1 cellular context compared by ENCODE assay signal in genomic region chr2:189574793-189575475, GRCh38.
TF ChIP-seq lines count a peak whose summit lies in the region.

No MANE protein-coding gene starts in this region.

TF ChIP-seq in HepG2, 621 proteins besides CTCF, POLR2A, EP300 and RAD21 (continued from another document and continues in another):
- peak; percentile 90 for TF ChIP-seq HNF1A (IDR thresholded peaks at IDR 0.05; ENCODE audit: low read depth)
- peak; percentile 96 for TF ChIP-seq HNF1A (CRISPR knock-in tag; IDR thresholded peaks at IDR 0.05; ENCODE audit: borderline replicate concordance)
- no peak for TF ChIP-seq YEATS4 (CRISPR knock-in tag; IDR thresholded peaks at IDR 0.05; ENCODE audit: borderline replicate concordance)
- 0 out of 2 replicates have a peak, but pooled peaks have one; percentile 15 for TF ChIP-seq ZNF792 (CRISPR knock-in tag; IDR thresholded peaks at IDR 0.05)
- no peak for TF ChIP-seq DMAP1 (CRISPR knock-in tag; IDR thresholded peaks at IDR 0.05)
- TF ChIP-seq ZNF24 (IDR thresholded peaks at IDR 0.05), result peak; percentile 6; the same call in 1 of the 2 replicates
- TF ChIP-seq HOMEZ (CRISPR knock-in tag; IDR thresholded peaks at IDR 0.05; ENCODE audit: low read depth), result peak; percentile 80
- TF ChIP-seq SIN3A (IDR thresholded peaks at IDR 0.05; ENCODE audit: borderline replicate concordance, low read depth, low read length), result no peak
- TF ChIP-seq ZNF879 (CRISPR knock-in tag; IDR thresholded peaks at IDR 0.05), result no peak
- no peak for TF ChIP-seq ZNF737 (CRISPR knock-in tag; IDR thresholded peaks at IDR 0.05; ENCODE audit: borderline replicate concordance)
- TF ChIP-seq CHD4 (IDR thresholded peaks at IDR 0.05; ENCODE audit: borderline replicate concordance, low read length), result peak; percentile 44; the same call in 1 of the 2 replicates
- TF ChIP-seq ZNF549 (CRISPR knock-in tag; IDR thresholded peaks at IDR 0.05), result no peak
- TF ChIP-seq ZNF205 (CRISPR knock-in tag; IDR thresholded peaks at IDR 0.05), result 0 out of 2 replicates have a peak, but pooled peaks have one; percentile 47
- TF ChIP-seq ZMAT3 (CRISPR knock-in tag; conservative IDR thresholded peaks at IDR 0.05), result no peak
- no peak for TF ChIP-seq ZSCAN21 (CRISPR knock-in tag; IDR thresholded peaks at IDR 0.05; ENCODE audit: borderline replicate concordance)
- TF ChIP-seq CEBPG (CRISPR knock-in tag; IDR thresholded peaks at IDR 0.05), result 0 out of 2 replicates have a peak, but pooled peaks have one; percentile 34
- peak; percentile 68 for TF ChIP-seq HNF4A (CRISPR knock-in tag; IDR thresholded peaks at IDR 0.05)
- TF ChIP-seq ZNF598 (CRISPR knock-in tag; IDR thresholded peaks at IDR 0.05; ENCODE audit: borderline replicate concordance), result no peak
- no peak for TF ChIP-seq HES4 (CRISPR knock-in tag; IDR thresholded peaks at IDR 0.05; ENCODE audit: borderline replicate concordance)
- no peak for TF ChIP-seq EEA1 (CRISPR knock-in tag; IDR thresholded peaks at IDR 0.05; ENCODE audit: borderline replicate concordance)
- TF ChIP-seq ZNF296 (CRISPR knock-in tag; conservative IDR thresholded peaks at IDR 0.05), result no peak
- no peak for TF ChIP-seq KDM1A (CRISPR knock-in tag; IDR thresholded peaks at IDR 0.05)
- no peak for TF ChIP-seq ZUFSP (CRISPR knock-in tag; IDR thresholded peaks at IDR 0.05; ENCODE audit: borderline replicate concordance)
- TF ChIP-seq GATAD2A (CRISPR knock-in tag; IDR thresholded peaks at IDR 0.05), result peak; percentile 37; the same call in 1 of the 2 replicates
- no peak for TF ChIP-seq ZFP36L2 (CRISPR knock-in tag; IDR thresholded peaks at IDR 0.05)
- TF ChIP-seq MEIS1 (CRISPR knock-in tag; IDR thresholded peaks at IDR 0.05; ENCODE audit: borderline replicate concordance), result no peak
- peak; percentile 71 for TF ChIP-seq ZMYM4 (CRISPR knock-in tag; IDR thresholded peaks at IDR 0.05)
- no peak for TF ChIP-seq ZNF292 (CRISPR knock-in tag; IDR thresholded peaks at IDR 0.05; ENCODE audit: borderline replicate concordance, low read depth)
- TF ChIP-seq ATF7 (IDR thresholded peaks at IDR 0.05), result no peak
- no peak for TF ChIP-seq ATF7 (CRISPR knock-in tag; IDR thresholded peaks at IDR 0.05)
- peak; percentile 61 for TF ChIP-seq PAXIP1 (CRISPR knock-in tag; conservative IDR thresholded peaks at IDR 0.05)
- TF ChIP-seq PAF1 (CRISPR knock-in tag; IDR thresholded peaks at IDR 0.05), result no peak
- TF ChIP-seq SALL1 (CRISPR knock-in tag; IDR thresholded peaks at IDR 0.05), result peak; percentile 91
- TF ChIP-seq ZNF609 (CRISPR knock-in tag; IDR thresholded peaks at IDR 0.05; ENCODE audit: borderline replicate concordance), result 0 out of 2 replicates have a peak, but pooled peaks have one; percentile 45
- no peak for TF ChIP-seq TGIF2 (CRISPR knock-in tag; IDR thresholded peaks at IDR 0.05)
- no peak for TF ChIP-seq ZNF558 (CRISPR knock-in tag; IDR thresholded peaks at IDR 0.05; ENCODE audit: borderline replicate concordance)
- TF ChIP-seq CCDC6 (CRISPR knock-in tag; IDR thresholded peaks at IDR 0.05), result no peak
- peak; percentile 52; the same call in 1 of the 2 replicates for TF ChIP-seq ZNF362 (CRISPR knock-in tag; IDR thresholded peaks at IDR 0.05; ENCODE audit: borderline replicate concordance)
- TF ChIP-seq POGZ (CRISPR knock-in tag; IDR thresholded peaks at IDR 0.05), result peak; percentile 52; the same call in 1 of the 2 replicates
- no peak for TF ChIP-seq TFAP4 (IDR thresholded peaks at IDR 0.05; ENCODE audit: borderline replicate concordance, low read depth)
- TF ChIP-seq MAX (IDR thresholded peaks at IDR 0.05), result no peak
- peak; percentile 14; the same call in 1 of the 2 replicates for TF ChIP-seq STAG1 (CRISPR knock-in tag; IDR thresholded peaks at IDR 0.05)
- peak; percentile 89 for TF ChIP-seq HNRNPUL1 (IDR thresholded peaks at IDR 0.05; ENCODE audit: low read depth, low read length)
- 0 out of 2 replicates have a peak, but pooled peaks have one; percentile 27 for TF ChIP-seq ZNF777 (CRISPR knock-in tag; IDR thresholded peaks at IDR 0.05)
- peak in 1 of 2 experiments; percentile 35; a peak in 1 of 4 replicates for TF ChIP-seq NR2F1 (CRISPR knock-in tag; IDR thresholded peaks at IDR 0.05)
- TF ChIP-seq ZNF136 (CRISPR knock-in tag; IDR thresholded peaks at IDR 0.05; ENCODE audit: low read depth), result no peak
